11 cellular contexts compared by ENCODE assay signal in the genomic region with DNA sequence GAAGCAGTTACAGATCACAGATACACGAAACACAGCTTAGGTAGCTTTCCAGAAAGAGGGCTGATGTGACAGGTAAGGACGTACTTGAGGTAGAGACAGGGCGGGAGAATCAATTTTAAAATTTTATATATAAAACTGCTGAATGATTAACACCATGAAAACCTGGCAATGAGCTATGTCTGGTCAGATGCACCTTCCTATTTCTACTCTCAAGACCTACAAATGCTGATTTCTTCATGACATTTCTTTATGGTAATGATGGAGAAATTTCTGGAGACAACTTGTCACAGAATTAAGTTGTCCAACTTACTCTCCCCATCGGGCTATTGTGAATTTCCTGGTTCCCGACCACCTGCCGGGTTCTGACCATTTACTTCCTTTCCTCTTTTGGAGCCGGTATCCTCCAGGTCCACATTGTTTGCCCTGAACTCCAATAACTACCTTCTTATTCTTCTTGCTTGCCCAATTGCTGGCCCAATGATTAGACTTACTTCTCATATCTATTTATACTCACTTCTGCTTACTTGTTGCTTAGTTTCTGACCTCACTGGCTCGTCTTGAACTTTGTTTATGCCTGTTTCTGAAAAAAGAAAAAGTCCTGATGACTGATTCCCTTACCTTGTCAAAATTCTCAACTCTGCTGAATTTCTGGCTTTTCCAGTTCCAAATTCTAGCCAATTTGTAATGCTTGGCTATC. TPM values are rescaled to one million over a fixed set of nuclear protein-coding genes. Genes with fewer than 3 reads are reported as not detected.
DNase-seq lines count a peak whose midpoint lies in the region; ATAC-seq and TF ChIP-seq lines count a peak whose summit lies in the region.
"Had no signal": no experiment of that assay in that cellular context is flagged by ENCODE, and none has a peak within 500 bp of the region (broad histone marks: within the 10 kb centered on the region; RNA-seq: fewer than 3 reads in every experiment).

No MANE protein-coding gene starts in this region.

- no peak overlapping the region for H3K4me3 Mint-ChIP-seq in CD8-positive, alpha-beta T cell
- no peak overlapping the region for H3K4me3 Mint-ChIP-seq in HFFc6

- H3K4me1 ChIP-seq in HEK293 (ENCODE audit: control insufficient read depth, insufficient read depth, low read length) (no peaks in the 10 kb centered on the region), mucosa of descending colon (ENCODE audit: low read depth) (no peaks in the 10 kb centered on the region)
- no peaks in the 10 kb centered on the region for H3K4me1 ChIP-seq in CD8-positive, alpha-beta T cell (ENCODE audit: insufficient read depth, low read length)

- H3K4me1 Mint-ChIP-seq in CD8-positive, alpha-beta T cell (ENCODE audit: low read depth), result no peaks in the 10 kb centered on the region
- H3K4me1 Mint-ChIP-seq in HFFc6 (ENCODE audit: low read depth), result peaks cover 10% of the 10 kb centered on the region; the same call in 1 of the 2 replicates

- no peaks in the 10 kb centered on the region for H3K36me3 ChIP-seq in HEK293 (ENCODE audit: control insufficient read depth in 2 of 2, insufficient read depth in 1 of 2, low read length in 2 of 2)
- no peaks in the 10 kb centered on the region for H3K36me3 ChIP-seq in mucosa of descending colon (ENCODE audit: low read depth)
- no peaks in the 10 kb centered on the region for H3K36me3 ChIP-seq in CD8-positive, alpha-beta T cell (ENCODE audit: insufficient read depth, low read length)
- H3K36me3 ChIP-seq: thoracic aorta had no signal

- CTCF ChIA-PET in HEK293 (lab: Yijun Ruan, JAX), result interaction anchor here (0.7 kb wide), 1 partner anchor 24 kb away, joined by 4 read pairs; no protein-coding TSS in a partner anchor
- CTCF ChIA-PET in CD8-positive, alpha-beta T cell (lab: Charles Lee), result interaction anchor here (0.6 kb wide), 1 partner anchor 50 kb away, joined by 3 read pairs; no protein-coding TSS in a partner anchor

- H3K9me3 ChIP-seq in HEK293 (ENCODE audit: control insufficient read depth, insufficient read depth, low read depth, low read length) (no peaks in the 10 kb centered on the region), mucosa of descending colon (no peaks in the 10 kb centered on the region)
- no peaks in the 10 kb centered on the region for H3K9me3 ChIP-seq in CD8-positive, alpha-beta T cell (ENCODE audit: low read length)
- H3K9me3 ChIP-seq: thoracic aorta had no signal

- TF ChIP-seq CTCF in HEK293 (tag by site-specific recombination; IDR thresholded peaks at IDR 0.05) (no peak), mucosa of descending colon (IDR thresholded peaks at IDR 0.05) (no peak), HFFc6 (IDR thresholded peaks at IDR 0.05) (no peak)
- no peak for TF ChIP-seq CTCF in CD8-positive, alpha-beta T cell (IDR thresholded peaks at IDR 0.05)

- no peaks in the 10 kb centered on the region for H3K27me3 Mint-ChIP-seq in CD8-positive, alpha-beta T cell (ENCODE audit: low read depth)
- H3K27me3 Mint-ChIP-seq in HFFc6 (ENCODE audit: insufficient read depth), result no peaks in the 10 kb centered on the region

- ATAC-seq in GM18861 (IDR thresholded peaks at IDR 0.05; ENCODE audit: unreplicated experiment) (peak; percentile 94), HG03521 (IDR thresholded peaks at IDR 0.05; ENCODE audit: unreplicated experiment) (peak; percentile 92), mucosa of descending colon (peak; percentile 19)
- no peak for ATAC-seq in CD8-positive, alpha-beta T cell

- DNase-seq in mucosa of descending colon (no peak), NCI-H1436 (lab: John Stamatoyannopoulos, UW) (no peak), HFFc6 (no peak)
- DNase-seq in CD8-positive, alpha-beta T cell, result no peak
- DNase-seq in activated naive CD4-positive, alpha-beta T cell treated with Interleukin-2 at 50 U/mL for 16 hours, result no peak
- DNase-seq: effector memory CD4-positive, alpha-beta T cell; IMR-90 had no signal

- H3K9me3 Mint-ChIP-seq in CD8-positive, alpha-beta T cell, result no peaks in the 10 kb centered on the region
- H3K9me3 Mint-ChIP-seq in HFFc6, result no peaks in the 10 kb centered on the region

- H3K4me3 ChIP-seq in HEK293 (ENCODE audit: low read depth, low read length), result no peak overlapping the region
- no peak overlapping the region for H3K4me3 ChIP-seq in mucosa of descending colon
- H3K4me3 ChIP-seq in CD8-positive, alpha-beta T cell (ENCODE audit: low read depth, low read length), result no peak overlapping the region
- H3K4me3 ChIP-seq: thoracic aorta had no signal

- H3K27ac Mint-ChIP-seq in CD8-positive, alpha-beta T cell, result no peak overlapping the region
- H3K27ac Mint-ChIP-seq in HFFc6, result no peak overlapping the region

- intact Hi-C loops in mucosa of descending colon (cut with DNase I, micrococcal nuclease), result no loop called here
- intact Hi-C loops in CD8-positive, alpha-beta T cell (cut with DNase I, micrococcal nuclease), result no loop called here

- no peaks in the 10 kb centered on the region for H3K36me3 Mint-ChIP-seq in CD8-positive, alpha-beta T cell
- no peaks in the 10 kb centered on the region for H3K36me3 Mint-ChIP-seq in HFFc6 (ENCODE audit: low read depth)

- no peaks in the 10 kb centered on the region for H3K27me3 ChIP-seq in CD8-positive, alpha-beta T cell (ENCODE audit: insufficient read depth, low read length)

- POLR2A ChIA-PET in HEK293 (lab: Yijun Ruan, JAX), result no interaction called here
- POLR2A ChIA-PET in CD8-positive, alpha-beta T cell (lab: Charles Lee), result interaction anchor here (1.3 kb wide), 1 partner anchor 12 kb away, joined by 3 read pairs; no protein-coding TSS in a partner anchor

- H3K27ac ChIP-seq in HEK293 (ENCODE audit: extremely low read depth, low read depth, low read length), result no peak overlapping the region
- H3K27ac ChIP-seq in CD8-positive, alpha-beta T cell (ENCODE audit: low read depth, low read length), result no peak overlapping the region
- H3K27ac ChIP-seq: thoracic aorta had no signal

TF ChIP-seq in HEK293, 187 proteins besides CTCF, POLR2A, EP300 and RAD21:
- TF ChIP-seq ZNF221 (tag by site-specific recombination; IDR thresholded peaks at IDR 0.05; ENCODE audit: borderline replicate concordance), result no peak
- TF ChIP-seq ZNF830 (tag by site-specific recombination; IDR thresholded peaks at IDR 0.05; ENCODE audit: low read depth), result no peak
- no peak for TF ChIP-seq ZNF274 (IDR thresholded peaks at IDR 0.05; ENCODE audit: low read length)
- TF ChIP-seq ZNF274 (tag by site-specific recombination; IDR thresholded peaks at IDR 0.05; ENCODE audit: borderline replicate concordance), result no peak
- TF ChIP-seq BCL11A (tag by site-specific recombination; IDR thresholded peaks at IDR 0.05; ENCODE audit: low read depth), result no peak
- peak; percentile 25; the same call in 1 of the 2 replicates for TF ChIP-seq SCRT2 (tag by site-specific recombination; IDR thresholded peaks at IDR 0.05)
- TF ChIP-seq IKZF3 (tag by site-specific recombination; IDR thresholded peaks at IDR 0.05), result no peak
- TF ChIP-seq MEIS1 (CRISPR knock-in tag; IDR thresholded peaks at IDR 0.05; ENCODE audit: borderline replicate concordance), result no peak
- no peak for TF ChIP-seq SALL2 (tag by site-specific recombination; IDR thresholded peaks at IDR 0.05; ENCODE audit: borderline replicate concordance)

RNA-seq across cellular contexts. Expression of gene ATP2B1, which starts 12.8 kb away (rescaled TPM):
- 10 to 100 TPM; 48.4 to 83.2 (median 60.2) TPM for total RNA-seq in mucosa of descending colon
- total RNA-seq in CD8-positive, alpha-beta T cell, result 10 to 100 TPM; 90.5 to 95.5 TPM
- total RNA-seq in HFFc6 (2021; fragmentation: NEBNext Ultra II Directional; extraction: Animal tissue kit (Norgen Biotek cat#: 25700)), result 10 to 100 TPM; 45.3 to 67.6 (median 53.4) TPM
